In genomic region chr6:28747631-28748157, GRCh38 we compare ENCODE assay signal across 8 cellular contexts.
DNase-seq lines count a peak whose midpoint lies in the region; ATAC-seq and TF ChIP-seq lines count a peak whose summit lies in the region.

No MANE protein-coding gene starts in this region.

- no peaks in the 10 kb centered on the region for H3K9me3 ChIP-seq in neuronal stem cell (replicated peaks in 1 of 2; ENCODE audit: control insufficient read depth in 2 of 2, insufficient read depth in 1 of 2, low read depth in 1 of 2, low read length in 2 of 2)

- H4K8ac ChIP-seq in neuronal stem cell (ENCODE audit: low read depth, low read length), result no peak overlapping the region

- no peak overlapping the region for H2BK120ac ChIP-seq in neuronal stem cell (ENCODE audit: low read depth, low read length)

- DNase-seq in DMS53 (lab: John Stamatoyannopoulos, UW) (peak; percentile 29), DMS53 treated with DMSO at 0.1 percent for 48 hours (lab: John Stamatoyannopoulos, UW; ENCODE audit: unreplicated experiment) (no peak), NCI-H1930 (lab: John Stamatoyannopoulos, UW) (peak; percentile 44 to 69), brain microvascular endothelial cell (peak; percentile 98), neuronal stem cell (ENCODE audit: low spot score) (no peak), NCI-H187 (lab: John Stamatoyannopoulos, UW) (no peak), NCI-H2196 (lab: John Stamatoyannopoulos, UW; ENCODE audit: unreplicated experiment) (no peak)

- no peak overlapping the region for H2AFZ ChIP-seq in neuronal stem cell (ENCODE audit: low read length)

- peak overlapping the region; percentile 15 for H3K4me2 ChIP-seq in neuronal stem cell (ENCODE audit: insufficient read depth, low read length, poor library complexity, severe bottlenecking)

- TF ChIP-seq CTCF in brain microvascular endothelial cell (IDR thresholded peaks at IDR 0.05; ENCODE audit: low read depth, low read length, missing control alignments), result no peak

- no peak overlapping the region for H3K9ac ChIP-seq in neuronal stem cell (ENCODE audit: low read depth, low read length, poor library complexity)

- no peak overlapping the region for H3K4ac ChIP-seq in neuronal stem cell (ENCODE audit: low read length)

- H2BK5ac ChIP-seq in neuronal stem cell (ENCODE audit: low read length), result no peak overlapping the region

- H3K18ac ChIP-seq in neuronal stem cell (ENCODE audit: low read length), result peak overlapping the region; percentile 17

- no peaks in the 10 kb centered on the region for H3K27me3 ChIP-seq in brain microvascular endothelial cell (replicated peaks)
- H3K27me3 ChIP-seq in neuronal stem cell (ENCODE audit: control insufficient read depth in 3 of 3, insufficient read depth in 3 of 3, low read depth in 1 of 3, low read length in 3 of 3), result peaks cover 0 to 38% (median 30%) of the 10 kb centered on the region in 3 experiments

- H2BK12ac ChIP-seq in neuronal stem cell (ENCODE audit: low read length), result no peak overlapping the region

- H3K4me3 ChIP-seq in brain microvascular endothelial cell (ENCODE audit: low read depth, low read length) (peak overlapping the region; percentile 47), neuronal stem cell (ENCODE audit: low read length in 2 of 2) (no peak overlapping the region)

- H3K36me3 ChIP-seq in brain microvascular endothelial cell (replicated peaks) (no peaks in the 10 kb centered on the region), neuronal stem cell (replicated peaks in 1 of 2; ENCODE audit: control insufficient read depth in 2 of 2, insufficient read depth in 2 of 2, low read length in 2 of 2) (no peaks in the 10 kb centered on the region)

- in situ Hi-C loops in brain microvascular endothelial cell (cut with HindIII; ENCODE audit: low pct_ligation_motif_present, low sequenced_read_pairs), result no loop called here

- ATAC-seq in GM18519 (IDR thresholded peaks at IDR 0.05; ENCODE audit: low FRiP score, unreplicated experiment), result no peak

- no peak overlapping the region for H3K27ac ChIP-seq in brain microvascular endothelial cell
- H3K27ac ChIP-seq in neuronal stem cell (replicated peaks; ENCODE audit: low read length), result no peak overlapping the region

- H3K23ac ChIP-seq in neuronal stem cell (ENCODE audit: low read depth, low read length, poor library complexity), result peak overlapping the region; percentile 85

- H3K14ac ChIP-seq in neuronal stem cell (ENCODE audit: low read length), result no peak overlapping the region

- peaks cover 0 to 1% of the 10 kb centered on the region in 2 donors for H3K4me1 ChIP-seq in neuronal stem cell (ENCODE audit: control insufficient read depth in 2 of 2, insufficient read depth in 1 of 2, low read depth in 1 of 2, low read length in 2 of 2)

- H4K91ac ChIP-seq in neuronal stem cell (ENCODE audit: low read depth, low read length, poor library complexity), result no peak overlapping the region

- no peak overlapping the region for H2AK5ac ChIP-seq in neuronal stem cell (ENCODE audit: low read depth, low read length)

- no peaks in the 10 kb centered on the region for H3K79me1 ChIP-seq in neuronal stem cell (ENCODE audit: low read depth, low read length)

- WGBS in neuronal stem cell (ENCODE audit: extremely low coverage in 2 of 2, insufficient read length in 2 of 2, insufficient replicate concordance in 1 of 2), 2 donors, result no CpG with 5 or more reads among the region's 19 CpGs

- no peak overlapping the region for H2BK15ac ChIP-seq in neuronal stem cell (ENCODE audit: low read length)

Comparison
In these comparisons a context has a peak if more than half of its experiments do, and no peak if none do; other contexts are left out.
1. DNase-seq: peak in DMS53 (single experiment), NCI-H1930 (2 of 2) and brain microvascular endothelial cell (single experiment); none in DMS53 treated with DMSO at 0.1 percent for 48 hours (single experiment), neuronal stem cell (single experiment), NCI-H187 (0 of 2) and NCI-H2196 (single experiment).